ENCODE assay signal across 10 cellular contexts in genomic region chr18:56235061-56235772, GRCh38.
DNase-seq lines count a peak whose midpoint lies in the region; ATAC-seq lines count a peak whose summit lies in the region.
"Had no signal": no experiment of that assay in that cellular context is flagged by ENCODE, and none has a peak within 500 bp of the region (broad histone marks: within the 10 kb centered on the region; RNA-seq: fewer than 3 reads in every experiment).

No MANE protein-coding gene starts in this region.

- H3K4me3 Mint-ChIP-seq in activated T-helper 2 cell treated with anti-CD3 and anti-CD28 coated beads, Interferon-gamma antibody, Interleukin-2, Interleukin-4, amounts not matched to agents 10 μg/mL and 5 μg/mL and 100 μg/mL, durations not matched to agents 14 hours and 24 hours and 36 hours (ENCODE audit: low read depth): no peak overlapping the region

- no peaks in the 10 kb centered on the region for H3K36me3 Mint-ChIP-seq in activated T-helper 2 cell treated with anti-CD3 and anti-CD28 coated beads, Interferon-gamma antibody, Interleukin-2, Interleukin-4, amounts not matched to agents 10 μg/mL and 5 μg/mL and 100 μg/mL, durations not matched to agents 14 hours and 24 hours and 36 hours (ENCODE audit: low read depth)

- H3K9me3 Mint-ChIP-seq in activated T-helper 2 cell treated with anti-CD3 and anti-CD28 coated beads, Interferon-gamma antibody, Interleukin-2, Interleukin-4, amounts not matched to agents 10 μg/mL and 5 μg/mL and 100 μg/mL, durations not matched to agents 14 hours and 24 hours and 36 hours: peaks cover 8% of the 10 kb centered on the region

- no peaks in the 10 kb centered on the region for H3K4me1 Mint-ChIP-seq in activated T-helper 2 cell treated with anti-CD3 and anti-CD28 coated beads, Interferon-gamma antibody, Interleukin-2, Interleukin-4, amounts not matched to agents 10 μg/mL and 5 μg/mL and 100 μg/mL, durations not matched to agents 14 hours and 24 hours and 36 hours (ENCODE audit: low read depth)

- peak; percentile 67 for ATAC-seq in GM18517 (IDR thresholded peaks at IDR 0.05; ENCODE audit: unreplicated experiment)
- ATAC-seq in GM21786 (IDR thresholded peaks at IDR 0.05; ENCODE audit: unreplicated experiment): peak; percentile 78
- ATAC-seq in HG03565 (IDR thresholded peaks at IDR 0.05; ENCODE audit: unreplicated experiment): peak; percentile 72

- peaks cover 5% of the 10 kb centered on the region for H3K27me3 Mint-ChIP-seq in activated T-helper 2 cell treated with anti-CD3 and anti-CD28 coated beads, Interferon-gamma antibody, Interleukin-2, Interleukin-4, amounts not matched to agents 10 μg/mL and 5 μg/mL and 100 μg/mL, durations not matched to agents 14 hours and 24 hours and 36 hours (ENCODE audit: low read depth)

- H3K27ac Mint-ChIP-seq in activated T-helper 2 cell treated with anti-CD3 and anti-CD28 coated beads, Interferon-gamma antibody, Interleukin-2, Interleukin-4, amounts not matched to agents 10 μg/mL and 5 μg/mL and 100 μg/mL, durations not matched to agents 14 hours and 24 hours and 36 hours: no peak overlapping the region

- DNase-seq in germinal center (ENCODE audit: low spot score) (peak; percentile 44), SKM-1 (lab: John Stamatoyannopoulos, UW; ENCODE audit: unreplicated experiment) (no peak), epidermal melanocyte (ENCODE audit: insufficient read length, low spot score) (no peak)
- no peak for DNase-seq in activated T-helper 2 cell treated with anti-CD3 and anti-CD28 coated beads, Interferon-gamma antibody, Interleukin-2, Interleukin-4, amounts not matched to agents 10 μg/mL and 5 μg/mL and 100 μg/mL, durations not matched to agents 14 hours and 24 hours and 36 hours (ENCODE audit: low spot score)
- DNase-seq in stimulated activated CD4-positive, alpha-beta T cell treated with anti-CD3 and anti-CD28 coated beads, Interleukin-4, amount 100 ng/mL, for 24 hours: no peak
- DNase-seq: activated CD4-positive, alpha-beta T cell treated with anti-CD3 and anti-CD28 coated beads for 4 hours; NCI-H446 treated with DMSO at 0.1 percent for 48 hours had no signal

- intact Hi-C loops in activated T-helper 2 cell treated with anti-CD3 and anti-CD28 coated beads, Interferon-gamma antibody, Interleukin-2, Interleukin-4, amounts not matched to agents 10 μg/mL and 5 μg/mL and 100 μg/mL, durations not matched to agents 14 hours and 24 hours and 36 hours (cut with micrococcal nuclease): no loop called here
